ENCODE assay signal across 17 cellular contexts in the genomic region with DNA sequence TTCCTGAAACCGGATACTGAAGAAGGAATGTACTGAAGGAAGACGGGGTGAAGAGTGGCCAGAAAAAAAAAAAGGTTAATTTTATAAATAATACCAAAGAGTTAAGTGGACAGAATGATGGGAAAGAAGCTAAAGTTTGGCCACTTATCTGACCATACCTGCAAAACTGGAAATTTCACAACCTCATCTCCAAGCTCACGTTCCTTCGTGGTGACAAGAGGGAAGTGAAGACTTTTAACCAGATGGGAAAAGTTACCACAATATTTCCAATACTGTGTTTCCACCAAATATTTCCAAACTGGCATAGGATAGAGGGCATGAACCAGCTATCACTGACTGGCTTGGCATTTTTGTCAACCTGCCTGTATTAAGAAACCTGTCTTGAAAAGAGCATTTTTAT. TPM values are rescaled to one million over a fixed set of nuclear protein-coding genes. Genes with fewer than 3 reads are reported as not detected.
A peak's percentile ranks its signal among the peaks of the same experiment; 100 is the strongest.
DNase-seq lines count a peak whose midpoint lies in the region; ATAC-seq, FAIRE-seq and TF ChIP-seq lines count a peak whose summit lies in the region.
"Had no signal": no experiment of that assay in that cellular context is flagged by ENCODE, and none has a peak within 500 bp of the region (broad histone marks: within the 10 kb centered on the region; RNA-seq: fewer than 3 reads in every experiment).

No MANE protein-coding gene starts in this region.

- H3K4me3 Mint-ChIP-seq in Calu3 (ENCODE audit: low read depth, unreplicated experiment) (no peak overlapping the region), astrocyte (ENCODE audit: unreplicated experiment) (no peak overlapping the region), neural crest cell (no peak overlapping the region)
- H3K4me3 Mint-ChIP-seq: CD8-positive, alpha-beta T cell; H9; memory B cell had no signal

- H3K9me3 Mint-ChIP-seq in Calu3 (ENCODE audit: low read depth, unreplicated experiment), result no peaks in the 10 kb centered on the region
- no peaks in the 10 kb centered on the region for H3K9me3 Mint-ChIP-seq in astrocyte (ENCODE audit: unreplicated experiment)
- peaks cover 2% of the 10 kb centered on the region for H3K9me3 Mint-ChIP-seq in neural crest cell
- H3K9me3 Mint-ChIP-seq: CD8-positive, alpha-beta T cell; H9 had no signal

- H3K27me3 Mint-ChIP-seq in Calu3 (ENCODE audit: unreplicated experiment) (no peaks in the 10 kb centered on the region), astrocyte (ENCODE audit: low read depth, unreplicated experiment) (no peaks in the 10 kb centered on the region), neural crest cell (ENCODE audit: low read depth) (no peaks in the 10 kb centered on the region)
- H3K27me3 Mint-ChIP-seq: activated T-helper 17 cell treated with anti-CD3 and anti-CD28 coated beads, Interleukin-2, amount 50 U/mL, for 72 hours had no signal

- no peaks in the 10 kb centered on the region for H4K20me1 ChIP-seq in astrocyte (ENCODE audit: insufficient read depth, low read length)

- H3K4me1 ChIP-seq in A673 (ENCODE audit: insufficient read depth, low read length, poor library complexity, severe bottlenecking) (peaks cover 74% of the 10 kb centered on the region), astrocyte (ENCODE audit: insufficient read depth, low read length) (peaks cover 64% of the 10 kb centered on the region)

- H3K4me2 ChIP-seq in astrocyte (ENCODE audit: low read length), result no peak overlapping the region

- ATAC-seq in GM21528 (IDR thresholded peaks at IDR 0.05; ENCODE audit: low FRiP score, unreplicated experiment), result no peak
- ATAC-seq in GM21360 (IDR thresholded peaks at IDR 0.05; ENCODE audit: unreplicated experiment), result no peak
- ATAC-seq: activated T-helper 17 cell treated with anti-CD3 and anti-CD28 coated beads, Interleukin-2, amount 50 U/mL, for 72 hours; CD8-positive, alpha-beta T cell had no signal

- peak overlapping the region; percentile 63 for H3K27ac Mint-ChIP-seq in Calu3 (ENCODE audit: unreplicated experiment)
- peak overlapping the region; percentile 88 for H3K27ac Mint-ChIP-seq in astrocyte (ENCODE audit: unreplicated experiment)
- H3K27ac Mint-ChIP-seq in neural crest cell (ENCODE audit: unreplicated experiment), result peak overlapping the region; percentile 82
- H3K27ac Mint-ChIP-seq: H9, memory B cell had no signal

- H3K9me3 ChIP-seq in A673 (ENCODE audit: low read depth, low read length, poor library complexity, severe bottlenecking), result no peaks in the 10 kb centered on the region
- no peaks in the 10 kb centered on the region for H3K9me3 ChIP-seq in astrocyte (ENCODE audit: insufficient read depth, low read depth, low read length)

- TF ChIP-seq CTCF in A673 (conservative IDR thresholded peaks at IDR 0.05; ENCODE audit: low read depth, low read length) (no peak), Calu3 (IDR thresholded peaks at IDR 0.05; ENCODE audit: unreplicated experiment) (no peak), astrocyte (IDR thresholded peaks at IDR 0.05; ENCODE audit: insufficient read depth, low read depth, low read length) (no peak), neural crest cell (conservative IDR thresholded peaks at IDR 0.05) (no peak)

- no peak for DNase-seq in A673 (ENCODE audit: low spot score)
- DNase-seq in Calu3, result no peak
- DNase-seq in astrocyte (ENCODE audit: low read depth), result no peak
- no peak for DNase-seq in neural crest cell (ENCODE audit: low read depth, low spot score)
- no peak for DNase-seq in midbrain (lab: John Stamatoyannopoulos, UW)
- no peak for DNase-seq in nucleus accumbens (lab: John Stamatoyannopoulos, UW)
- DNase-seq: activated CD4-positive, alpha-beta T cell treated with anti-CD3 and anti-CD28 coated beads for 1 hour; CD8-positive, alpha-beta T cell; GDM1; H9; NCI-H1092 treated with DMSO at 0.1 percent for 48 hours; OCI-M1; T-helper 1 cell had no signal

- H3K4me3 ChIP-seq in A673 (ENCODE audit: low read depth, low read length, poor library complexity, severe bottlenecking) (no peak overlapping the region), astrocyte (ENCODE audit: insufficient read depth, low read depth, low read length) (no peak overlapping the region)

- CTCF ChIA-PET in A673 (lab: Charles Lee), result no interaction called here
- CTCF ChIA-PET in Calu3 (lab: Charles Lee), result interaction anchor here (0.6 kb wide), 2 partner anchors 53 to 452 kb away, joined by 4 read pairs; no protein-coding TSS in a partner anchor

- FAIRE-seq in astrocyte (lab: Jason Lieb, UNC), result no peak

- BruUV-seq in A673 (replicated peaks; lab: Mats Ljungman, UMichigan), result no TSS peak
- BruUV-seq in Calu3 (replicated peaks; lab: Mats Ljungman, UMichigan), result no TSS peak

- H3K4me1 Mint-ChIP-seq in Calu3 (ENCODE audit: low read depth, unreplicated experiment) (peaks cover 51% of the 10 kb centered on the region), astrocyte (ENCODE audit: low read depth, unreplicated experiment) (peaks cover 70% of the 10 kb centered on the region), neural crest cell (peaks cover 75% of the 10 kb centered on the region)

- POLR2A ChIA-PET in A673 (lab: Charles Lee; ENCODE audit: low non-redundant PET), result no interaction called here

- peaks cover 9% of the 10 kb centered on the region for H3K36me3 Mint-ChIP-seq in Calu3 (ENCODE audit: insufficient read depth, unreplicated experiment)
- H3K36me3 Mint-ChIP-seq in astrocyte (ENCODE audit: low read depth, unreplicated experiment), result peaks cover 11% of the 10 kb centered on the region
- H3K36me3 Mint-ChIP-seq in neural crest cell (ENCODE audit: low read depth), result peaks cover 4% of the 10 kb centered on the region
- H3K36me3 Mint-ChIP-seq: CD8-positive, alpha-beta T cell had no signal

- intact Hi-C loops in A673 (cut with micrococcal nuclease; ENCODE audit: unreplicated experiment) (loop anchor here (5.0 kb wide), 2 partner anchors 55 to 145 kb away; a partner anchor contains a TSS), Calu3 (cut with micrococcal nuclease; ENCODE audit: unreplicated experiment) (loop anchor here (5.0 kb wide), 2 partner anchors 35 to 55 kb away; a partner anchor contains a TSS)

- H3K27me3 ChIP-seq in A673 (replicated peaks; ENCODE audit: insufficient read depth, low read depth, low read length, poor library complexity) (no peaks in the 10 kb centered on the region), astrocyte (ENCODE audit: insufficient read depth, low read length) (no peaks in the 10 kb centered on the region)

- no peaks in the 10 kb centered on the region for H3K79me2 ChIP-seq in astrocyte (ENCODE audit: insufficient read depth, low read length)

- H3K27ac ChIP-seq in A673 (ENCODE audit: low read depth, low read length, poor library complexity, severe bottlenecking) (peak overlapping the region; percentile 85), astrocyte (ENCODE audit: low read depth, low read length) (peak overlapping the region; percentile 92)

- H3K9ac ChIP-seq in astrocyte (ENCODE audit: low read length), result no peak overlapping the region

- no peak overlapping the region for H2AFZ ChIP-seq in astrocyte (ENCODE audit: low read depth, low read length)

- H3K36me3 ChIP-seq in A673 (ENCODE audit: insufficient read depth, low read length, poor library complexity, severe bottlenecking), result no peaks in the 10 kb centered on the region
- H3K36me3 ChIP-seq in astrocyte (ENCODE audit: insufficient read depth, low read length), result no peaks in the 10 kb centered on the region

RNA-seq across cellular contexts. Expression of a gene that starts 56.4 kb away (rescaled TPM):
- total RNA-seq in A673 (2021) (3.7 and 4.3 TPM in 2 replicates), Calu3 (2022) (3.8 and 4.0 TPM in 2 replicates), astrocyte (8.1 and 10.2 TPM in 2 replicates), neural crest cell (21.8 and 22.2 TPM in 2 replicates)
